In the genomic region with DNA sequence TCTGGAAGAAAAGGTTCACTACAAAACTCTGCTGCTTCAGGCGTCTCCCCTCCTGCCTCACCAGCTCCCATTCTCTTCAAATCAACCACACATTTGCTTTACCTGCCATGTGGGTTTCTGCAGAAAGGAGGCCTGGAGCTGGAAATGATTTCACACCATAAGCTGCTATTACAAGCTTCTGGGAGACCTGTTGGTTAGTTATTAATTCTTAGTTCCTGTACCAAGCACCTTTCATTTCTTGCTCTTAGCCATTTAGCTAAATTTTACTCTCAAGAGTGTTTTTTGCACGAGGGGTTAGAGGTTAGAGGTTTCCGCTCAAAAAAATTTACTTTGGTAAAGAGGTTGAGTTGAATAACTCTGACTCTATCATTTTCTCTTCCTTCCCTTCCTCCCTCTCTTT, we compare ENCODE assay signal across 17 cellular contexts.
DNase-seq lines count a peak whose midpoint lies in the region; ATAC-seq and TF ChIP-seq lines count a peak whose summit lies in the region.
"Had no signal": no experiment of that assay in that cellular context is flagged by ENCODE, and none has a peak within 500 bp of the region (broad histone marks: within the 10 kb centered on the region; RNA-seq: fewer than 3 reads in every experiment).

No MANE protein-coding gene starts in this region.

- no peak overlapping the region for H3K4me3 ChIP-seq in MM.1S (ENCODE audit: low read length)
- no peak overlapping the region for H3K4me3 ChIP-seq in CD4-positive, alpha-beta memory T cell (ENCODE audit: low read length in 2 of 2)
- H3K4me3 ChIP-seq: esophagus squamous epithelium, GM23248, transverse colon had no signal

- H3K4me1 Mint-ChIP-seq in glutamatergic neuron (ENCODE audit: low read depth, unreplicated experiment) = peaks cover 67% of the 10 kb centered on the region
- H3K4me1 Mint-ChIP-seq in CD4-positive, alpha-beta memory T cell = no peaks in the 10 kb centered on the region

- no peaks in the 10 kb centered on the region for H3K79me2 ChIP-seq in MM.1S (ENCODE audit: low read length)

- H4K20me1 ChIP-seq in MM.1S (ENCODE audit: insufficient read depth, low read length) = no peaks in the 10 kb centered on the region

- POLR2A ChIA-PET in CD4-positive, alpha-beta memory T cell (lab: Charles Lee; ENCODE audit: partially characterized antibody) = no interaction called here

- TF ChIP-seq CTCF in glutamatergic neuron (IDR thresholded peaks at IDR 0.05; ENCODE audit: partially characterized antibody, unreplicated experiment) = no peak
- TF ChIP-seq CTCF in MM.1S (IDR thresholded peaks at IDR 0.05; ENCODE audit: low read length) = no peak

- no peak overlapping the region for H3K9ac ChIP-seq in MM.1S (ENCODE audit: low read length)
- H3K9ac ChIP-seq: GM23248 had no signal

- no peaks in the 10 kb centered on the region for H3F3A ChIP-seq in MM.1S (ENCODE audit: insufficient read depth, low read length)

- H3K27me3 Mint-ChIP-seq in glutamatergic neuron (ENCODE audit: unreplicated experiment) = peaks cover 40% of the 10 kb centered on the region
- peaks cover 13 to 27% of the 10 kb centered on the region in 2 donors for H3K27me3 Mint-ChIP-seq in CD4-positive, alpha-beta memory T cell

- peaks cover 6% of the 10 kb centered on the region for H3K36me3 Mint-ChIP-seq in glutamatergic neuron (ENCODE audit: unreplicated experiment)
- H3K36me3 Mint-ChIP-seq in CD4-positive, alpha-beta memory T cell = no peaks in the 10 kb centered on the region

- no peak overlapping the region for H3K27ac ChIP-seq in MM.1S (ENCODE audit: low read length)
- no peak overlapping the region for H3K27ac ChIP-seq in CD4-positive, alpha-beta memory T cell (ENCODE audit: low read depth, low read length)

- H3K4me1 ChIP-seq in MM.1S (ENCODE audit: low read length) = peaks cover 4% of the 10 kb centered on the region; the same call in 1 of the 2 replicates
- H3K4me1 ChIP-seq in CD4-positive, alpha-beta memory T cell (ENCODE audit: insufficient read depth, low read length) = no peaks in the 10 kb centered on the region

- no peak overlapping the region for H3K4me2 ChIP-seq in MM.1S (ENCODE audit: low read depth, low read length)

- H3K27me3 ChIP-seq in MM.1S (replicated peaks; ENCODE audit: insufficient read depth, low read length) = peaks cover 77% of the 10 kb centered on the region
- no peaks in the 10 kb centered on the region for H3K27me3 ChIP-seq in CD4-positive, alpha-beta memory T cell (ENCODE audit: insufficient read depth, low read length)
- H3K27me3 ChIP-seq: transverse colon had no signal

- intact Hi-C loops in CD4-positive, alpha-beta memory T cell (cut with micrococcal nuclease) = no loop called here

- no peak overlapping the region for H3K27ac Mint-ChIP-seq in glutamatergic neuron (ENCODE audit: unreplicated experiment)
- no peak overlapping the region for H3K27ac Mint-ChIP-seq in CD4-positive, alpha-beta memory T cell
- H3K27ac Mint-ChIP-seq: WTC11 had no signal

- H3K4me3 Mint-ChIP-seq in glutamatergic neuron (ENCODE audit: unreplicated experiment) = peak overlapping the region; percentile 67
- no peak overlapping the region for H3K4me3 Mint-ChIP-seq in CD4-positive, alpha-beta memory T cell
- H3K4me3 Mint-ChIP-seq: WTC11 had no signal

- peak; percentile 90 for ATAC-seq in GM18907 (IDR thresholded peaks at IDR 0.05; ENCODE audit: unreplicated experiment)
- peak; percentile 45 for ATAC-seq in GM21529 (IDR thresholded peaks at IDR 0.05; ENCODE audit: unreplicated experiment)
- ATAC-seq in HG03159 (IDR thresholded peaks at IDR 0.05; ENCODE audit: unreplicated experiment) = peak; percentile 77
- no peak for ATAC-seq in GM19324 (IDR thresholded peaks at IDR 0.05; ENCODE audit: low FRiP score, unreplicated experiment)
- ATAC-seq: sciatic nerve, WTC11 had no signal

- CTCF ChIA-PET in CD4-positive, alpha-beta memory T cell (lab: Charles Lee; ENCODE audit: partially characterized antibody) = no interaction called here

- peaks cover 58% of the 10 kb centered on the region for H3K9me3 Mint-ChIP-seq in glutamatergic neuron (ENCODE audit: unreplicated experiment)
- peaks cover 0 to 2% (median 0%) of the 10 kb centered on the region in 8 donors for H3K9me3 Mint-ChIP-seq in CD4-positive, alpha-beta memory T cell
- H3K9me3 Mint-ChIP-seq: WTC11 had no signal

- H3K9me2 ChIP-seq in MM.1S (replicated peaks; ENCODE audit: insufficient read depth, low read length) = no peaks in the 10 kb centered on the region

- H3K36me3 ChIP-seq in MM.1S (replicated peaks; ENCODE audit: insufficient read depth, low read length) = no peaks in the 10 kb centered on the region
- H3K36me3 ChIP-seq in CD4-positive, alpha-beta memory T cell (ENCODE audit: insufficient read depth, low read length) = no peaks in the 10 kb centered on the region
- H3K36me3 ChIP-seq: esophagus squamous epithelium, transverse colon had no signal

- DNase-seq in glutamatergic neuron (no peak), MM.1S (no peak), NCI-H2081 treated with DMSO at 0.1 percent for 48 hours (lab: John Stamatoyannopoulos, UW) (no peak)
- DNase-seq in CD4-positive, alpha-beta memory T cell = no peak
- DNase-seq: activated gamma-delta T cell, dermis blood vessel endothelial cell, esophagus squamous epithelium, GM23248, nucleus accumbens, T-helper 1 cell, transverse colon had no signal

- no peak overlapping the region for H2AFZ ChIP-seq in MM.1S (ENCODE audit: low read length)
- H2AFZ ChIP-seq: GM23248 had no signal

- H3K9me3 ChIP-seq in MM.1S (replicated peaks; ENCODE audit: insufficient read depth, low read length) = no peaks in the 10 kb centered on the region
- H3K9me3 ChIP-seq in CD4-positive, alpha-beta memory T cell (ENCODE audit: control insufficient read depth in 1 of 2, low read length in 2 of 2) = no peaks in the 10 kb centered on the region
- H3K9me3 ChIP-seq: esophagus squamous epithelium, transverse colon had no signal
